ENCODE assay signal across 20 cellular contexts in the genomic region with DNA sequence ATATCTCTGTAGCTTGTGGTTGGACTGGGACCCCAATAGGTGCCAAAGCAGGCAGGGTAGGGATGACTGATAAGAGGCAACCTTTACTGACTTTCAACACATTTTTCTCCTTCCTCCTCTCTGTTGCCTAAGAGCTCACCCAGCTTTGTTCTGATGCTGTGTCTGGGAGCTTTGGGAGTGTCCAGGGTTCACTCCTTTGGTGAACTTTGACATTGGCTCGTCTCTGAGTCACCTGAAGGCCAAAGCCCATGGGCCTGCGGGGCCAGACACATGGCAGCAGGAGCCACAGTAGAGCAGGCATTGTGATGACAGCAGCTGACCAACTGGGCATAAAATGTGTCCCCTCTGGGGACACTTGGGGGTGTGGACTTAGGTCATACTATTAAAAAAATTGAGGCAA.
"Had no signal": no experiment of that assay in that cellular context is flagged by ENCODE, and none has a peak within 500 bp of the region (broad histone marks: within the 10 kb centered on the region; RNA-seq: fewer than 3 reads in every experiment).

No MANE protein-coding gene starts in this region.

- H3K27ac Mint-ChIP-seq: activated naive CD8-positive, alpha-beta T cell treated with anti-CD3 and anti-CD28 coated beads, Interleukin-2, amount 10 ng/mL, durations not matched to agents 7 days and 5 days; progenitor cell of endocrine pancreas had no signal

- ATAC-seq: naive thymus-derived CD8-positive, alpha-beta T cell had no signal

- H3K4me3 ChIP-seq: right atrium auricular region, smooth muscle cell had no signal

- H3K4me1 Mint-ChIP-seq: activated naive CD8-positive, alpha-beta T cell treated with anti-CD3 and anti-CD28 coated beads, Interleukin-2, amount 10 ng/mL, durations not matched to agents 7 days and 5 days had no signal

- H3K36me3 ChIP-seq: brain microvascular endothelial cell, right atrium auricular region had no signal

- DNase-seq: activated CD4-positive, alpha-beta T cell treated with anti-CD3 and anti-CD28 coated beads for 1 hour; activated CD4-positive, alpha-beta T cell treated with anti-CD3 and anti-CD28 coated beads, Interleukin-2, amount 50 U/mL, for 4 hours; activated naive CD4-positive, alpha-beta T cell; activated naive CD8-positive, alpha-beta T cell treated with anti-CD3 and anti-CD28 coated beads, Interleukin-2, amount 10 ng/mL, durations not matched to agents 7 days and 5 days; activated T-cell treated with anti-CD3 and anti-CD28 coated beads for 4 hours; anterior cingulate cortex; brain microvascular endothelial cell; cortex of kidney; effector CD4-positive, alpha-beta T cell; foreskin fibroblast; glutamatergic neuron; immature natural killer cell; naive thymus-derived CD8-positive, alpha-beta T cell; occipital lobe; stimulated activated CD4-positive, alpha-beta T cell treated with anti-CD3 and anti-CD28 coated beads, Interleukin-4, amount 100 ng/mL, for 4 hours; stimulated activated CD8-positive, alpha-beta memory T cell treated with anti-CD3 and anti-CD28 coated beads, Interleukin-4, amount 100 ng/mL, for 48 hours; stimulated activated naive CD4-positive, alpha-beta T cell treated with Interleukin-2 at 50 U/mL for 16 hours had no signal

- H3K9me3 Mint-ChIP-seq: activated naive CD8-positive, alpha-beta T cell treated with anti-CD3 and anti-CD28 coated beads, Interleukin-2, amount 10 ng/mL, durations not matched to agents 7 days and 5 days; immature natural killer cell; naive thymus-derived CD8-positive, alpha-beta T cell had no signal

- H3K27me3 Mint-ChIP-seq: progenitor cell of endocrine pancreas had no signal

- H3K36me3 Mint-ChIP-seq: activated naive CD8-positive, alpha-beta T cell treated with anti-CD3 and anti-CD28 coated beads, Interleukin-2, amount 10 ng/mL, durations not matched to agents 7 days and 5 days; immature natural killer cell; naive thymus-derived CD8-positive, alpha-beta T cell had no signal

- H3K4me1 ChIP-seq: right atrium auricular region had no signal

- H3K27me3 ChIP-seq: brain microvascular endothelial cell, right atrium auricular region had no signal

- H3K4me3 Mint-ChIP-seq: activated naive CD8-positive, alpha-beta T cell treated with anti-CD3 and anti-CD28 coated beads, Interleukin-2, amount 10 ng/mL, durations not matched to agents 7 days and 5 days; immature natural killer cell; naive thymus-derived CD8-positive, alpha-beta T cell had no signal

- H3K27ac ChIP-seq: brain microvascular endothelial cell, right atrium auricular region had no signal

- H3K9me3 ChIP-seq: right atrium auricular region had no signal

- H3K4me2 ChIP-seq: smooth muscle cell had no signal
